In genomic region chr7:91880413-91881241, GRCh38 we compare ENCODE assay signal across 8 cellular contexts. TPM values are rescaled to one million over a fixed set of nuclear protein-coding genes. Genes with fewer than 3 reads are reported as not detected.
DNase-seq lines count a peak whose midpoint lies in the region; ATAC-seq and TF ChIP-seq lines count a peak whose summit lies in the region.

Gene MTERF1 (minus strand): TSS chr7:91880702. CDS start chr7:91880083, 619 bp downstream.

- ATAC-seq in HG02884 (IDR thresholded peaks at IDR 0.05; ENCODE audit: unreplicated experiment): peak; percentile 91
- peak; percentile 99 for ATAC-seq in aorta (ENCODE audit: low FRiP score)

- DNase-seq in GM13977 (ENCODE audit: low spot score): peak; percentile 86
- DNase-seq in NCI-H146 treated with DMSO at 0.1 percent for 48 hours (lab: John Stamatoyannopoulos, UW; ENCODE audit: unreplicated experiment): peak; percentile 90
- peak; percentile 46 to 94 (median 84) for DNase-seq in amygdala (lab: John Stamatoyannopoulos, UW)
- peak; percentile 88 for DNase-seq in right atrium auricular region (ENCODE audit: low spot score)
- peak; percentile 90 for DNase-seq in putamen (ENCODE audit: low spot score)
- peak; percentile 94 to 98 for DNase-seq in aorta

- H3K27me3 ChIP-seq in right atrium auricular region (no peaks in the 10 kb centered on the region), aorta (ENCODE audit: control insufficient read depth in 1 of 2, insufficient read depth in 2 of 2, low read length in 1 of 2) (no peaks in the 10 kb centered on the region)

- in situ Hi-C loops in GM13977 (cut with MboI; ENCODE audit: low pct_unique_long_range_greater_than_20kb, low sequenced_read_pairs, unreplicated experiment): no loop called here

- H3K27ac Mint-ChIP-seq in T-helper 1 cell treated with Interleukin-12 subunit alpha and Interleukin-12 subunit beta and Interleukin-4 antibody, amounts not matched to agents 30 μg/mL and 1 μg/mL, for 36 hours: peak within 1 kb of the TSS; percentile 87

- H3K4me3 ChIP-seq in right atrium auricular region (peak within 1 kb of the TSS; percentile 66 to 72), aorta (ENCODE audit: low read length in 2 of 2) (peak within 1 kb of the TSS; percentile 87 to 96)

- no peaks in the 10 kb centered on the region for H3K9me3 Mint-ChIP-seq in T-helper 1 cell treated with Interleukin-12 subunit alpha and Interleukin-12 subunit beta and Interleukin-4 antibody, amounts not matched to agents 30 μg/mL and 1 μg/mL, for 36 hours

- H3K27me3 Mint-ChIP-seq in T-helper 1 cell treated with Interleukin-12 subunit alpha and Interleukin-12 subunit beta and Interleukin-4 antibody, amounts not matched to agents 30 μg/mL and 1 μg/mL, for 36 hours (ENCODE audit: low read depth): no peaks in the 10 kb centered on the region

- peak within 1 kb of the TSS; percentile 90 for H3K4me3 Mint-ChIP-seq in T-helper 1 cell treated with Interleukin-12 subunit alpha and Interleukin-12 subunit beta and Interleukin-4 antibody, amounts not matched to agents 30 μg/mL and 1 μg/mL, for 36 hours

- H3K4me1 Mint-ChIP-seq in T-helper 1 cell treated with Interleukin-12 subunit alpha and Interleukin-12 subunit beta and Interleukin-4 antibody, amounts not matched to agents 30 μg/mL and 1 μg/mL, for 36 hours (ENCODE audit: low read depth): peaks cover 23% of the 10 kb centered on the region

- TF ChIP-seq CTCF in GM13977 (IDR thresholded peaks at IDR 0.05; ENCODE audit: extremely low read depth, insufficient read depth, missing control alignments) (peak; percentile 100), right atrium auricular region (IDR thresholded peaks at IDR 0.05) (peak; percentile 98)

- peaks cover 0 to 15% of the 10 kb centered on the region in 2 donors for H3K4me1 ChIP-seq in right atrium auricular region
- H3K4me1 ChIP-seq in aorta (ENCODE audit: control insufficient read depth in 1 of 2, insufficient read depth in 2 of 2, low read length in 2 of 2): peaks cover 0 to 3% of the 10 kb centered on the region in 2 donors

- intact Hi-C loops in aorta (cut with DNase I): loop anchor here in 1 of 2 donors (5.0 kb wide), 1 partner anchor 798 kb away; no protein-coding TSS in a partner anchor

- 1 to 2% methylated on average over 43 of the region's 43 CpGs for WGBS in aorta, 2 donors

- no peaks in the 10 kb centered on the region for H3K36me3 ChIP-seq in right atrium auricular region
- no peaks in the 10 kb centered on the region for H3K36me3 ChIP-seq in aorta (ENCODE audit: control insufficient read depth in 1 of 2, insufficient read depth in 2 of 2, low read length in 1 of 2)

- H3K9me3 ChIP-seq in right atrium auricular region: no peaks in the 10 kb centered on the region
- H3K9me3 ChIP-seq in aorta (ENCODE audit: control insufficient read depth, low read length): no peaks in the 10 kb centered on the region

- H3K36me3 Mint-ChIP-seq in T-helper 1 cell treated with Interleukin-12 subunit alpha and Interleukin-12 subunit beta and Interleukin-4 antibody, amounts not matched to agents 30 μg/mL and 1 μg/mL, for 36 hours (ENCODE audit: low read depth): peaks cover 17% of the 10 kb centered on the region

- peak within 1 kb of the TSS; percentile 56 to 69 for H3K27ac ChIP-seq in right atrium auricular region
- no peak within 1 kb of the TSS for H3K27ac ChIP-seq in aorta (ENCODE audit: low read depth in 1 of 2, low read length in 2 of 2)

RNA-seq across cellular contexts. Expression of gene MTERF1, which starts in this region (rescaled TPM):
- total RNA-seq in right atrium auricular region (1 to 10 TPM; 3.8 to 5.0 TPM), aorta (10 to 100 TPM; 10.9 to 17.1 TPM)
- 10 to 100 TPM in 1 of 2 donors, 1 to 10 TPM in 1; 8.4 to 10.3 TPM for polyA plus RNA-seq in aorta

Comparison
In these comparisons a context has a peak if more than half of its experiments do, and no peak if none do; other contexts are left out.
1. H3K27ac ChIP-seq: peak in right atrium auricular region (2 of 2); none in aorta (0 of 2).
2. Peak in every context shown above with its lines, with median percentiles within 50 percentile points of each other: DNase-seq.